ENCODE assay signal across 28 cellular contexts in the genomic region with DNA sequence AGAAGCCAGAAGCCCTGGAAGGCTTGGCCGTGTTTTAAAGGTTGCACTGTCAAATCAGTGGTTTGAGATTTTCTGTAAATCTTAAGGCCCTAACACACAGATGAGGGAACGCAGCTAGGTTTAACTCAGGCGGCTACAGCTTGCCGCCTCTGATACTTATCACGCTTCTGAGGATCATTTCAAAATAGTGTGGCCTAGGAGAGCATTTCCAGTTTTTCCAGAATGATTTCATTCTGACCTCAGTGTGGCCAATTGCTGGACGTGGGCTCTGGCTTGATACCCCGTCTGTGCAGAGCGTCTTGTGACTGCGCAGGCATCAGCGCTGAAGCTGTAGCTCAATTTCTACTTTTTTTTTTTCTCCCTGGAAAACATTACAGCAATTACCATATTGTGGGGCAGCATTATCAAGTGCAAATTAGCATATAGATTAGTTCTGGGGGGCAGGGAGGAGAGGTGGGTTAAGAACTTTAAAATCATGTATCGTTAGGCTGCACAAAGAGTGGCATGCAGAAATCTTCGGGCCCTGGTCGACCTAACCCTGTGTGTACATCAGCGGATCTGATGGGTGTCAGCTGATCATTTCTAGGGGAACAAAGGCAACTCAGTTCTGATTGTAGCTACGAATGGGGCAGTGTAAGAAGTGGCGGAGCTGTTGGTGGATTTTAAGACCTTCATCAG.
"Had no signal": no experiment of that assay in that cellular context is flagged by ENCODE, and none has a peak within 500 bp of the region (broad histone marks: within the 10 kb centered on the region; RNA-seq: fewer than 3 reads in every experiment).

No MANE protein-coding gene starts in this region.

- H3K79me2 ChIP-seq: hepatocyte had no signal

- FAIRE-seq: endothelial cell of umbilical vein, frontal cortex, kidney had no signal

- H3K9me3 ChIP-seq: esophagus squamous epithelium, heart left ventricle, left lung, neutrophil, prostate gland, right atrium auricular region, suprapubic skin, transverse colon had no signal

- H3K4me1 ChIP-seq: esophagus squamous epithelium, heart left ventricle, left lung, prostate gland, right atrium auricular region, suprapubic skin, transverse colon had no signal

- H3K4me3 Mint-ChIP-seq: mesothelial cell of epicardium; naive thymus-derived CD4-positive, alpha-beta T cell; nephron progenitor cell; stimulated activated naive CD8-positive, alpha-beta T cell treated with anti-CD3 and anti-CD28 coated beads, Interleukin-15, amount 100 ng/mL, for 72 hours had no signal

- DNase-seq: dermis blood vessel endothelial cell; effector memory CD4-positive, alpha-beta T cell; erythroblast; esophagus squamous epithelium; heart left ventricle; kidney; left lung; mesenchymal stem cell; naive thymus-derived CD4-positive, alpha-beta T cell; nephron progenitor cell; stimulated activated CD4-positive, alpha-beta T cell treated with anti-CD3 and anti-CD28 coated beads, Interleukin-12 subunit alpha, Interleukin-12 subunit beta, amount 100 ng/mL, for 4 hours; stimulated activated CD4-positive, alpha-beta T cell treated with anti-CD3 and anti-CD28 coated beads, Interleukin-1b, Interleukin-23, amount 100 ng/mL, for 48 hours; stimulated activated CD4-positive, alpha-beta T cell treated with anti-CD3 and anti-CD28 coated beads, Interleukin-4, amount 100 ng/mL, for 1 hour; stimulated activated CD8-positive, alpha-beta memory T cell treated with anti-CD3 and anti-CD28 coated beads, Interleukin-4, amount 100 ng/mL, for 48 hours; stimulated activated naive CD4-positive, alpha-beta T cell; stimulated activated naive CD8-positive, alpha-beta T cell treated with anti-CD3 and anti-CD28 coated beads, Interleukin-15, amount 100 ng/mL, for 72 hours; transverse colon had no signal

- H3K36me3 Mint-ChIP-seq: mesothelial cell of epicardium; naive thymus-derived CD4-positive, alpha-beta T cell had no signal

- H3K4me1 Mint-ChIP-seq: naive thymus-derived CD4-positive, alpha-beta T cell; stimulated activated naive CD8-positive, alpha-beta T cell treated with anti-CD3 and anti-CD28 coated beads, Interleukin-15, amount 100 ng/mL, for 72 hours had no signal

- ATAC-seq: heart left ventricle; left lung; naive thymus-derived CD4-positive, alpha-beta T cell; sciatic nerve; stimulated activated naive CD8-positive, alpha-beta T cell treated with anti-CD3 and anti-CD28 coated beads, Interleukin-15, amount 100 ng/mL, for 72 hours had no signal

- H3K36me3 ChIP-seq: esophagus squamous epithelium, heart left ventricle, left lung, neutrophil, prostate gland, right atrium auricular region, suprapubic skin, transverse colon had no signal

- H3K4me3 ChIP-seq: coronary artery, esophagus squamous epithelium, heart left ventricle, hepatocyte, left lung, prostate gland, right atrium auricular region, smooth muscle cell, suprapubic skin, transverse colon had no signal

- H3K4me2 ChIP-seq: hepatocyte, smooth muscle cell had no signal

- H3K9me3 Mint-ChIP-seq: mesothelial cell of epicardium; stimulated activated naive CD8-positive, alpha-beta T cell treated with anti-CD3 and anti-CD28 coated beads, Interleukin-15, amount 100 ng/mL, for 72 hours had no signal

- H3K27ac ChIP-seq: coronary artery, esophagus squamous epithelium, heart left ventricle, hepatocyte, left lung, neutrophil, prostate gland, right atrium auricular region, suprapubic skin, transverse colon had no signal

- H3K27ac Mint-ChIP-seq: mesothelial cell of epicardium; naive thymus-derived CD4-positive, alpha-beta T cell; nephron progenitor cell; stimulated activated naive CD8-positive, alpha-beta T cell treated with anti-CD3 and anti-CD28 coated beads, Interleukin-15, amount 100 ng/mL, for 72 hours had no signal

- H2AFZ ChIP-seq: hepatocyte had no signal

- H3K27me3 ChIP-seq: esophagus squamous epithelium, hepatocyte, right atrium auricular region, transverse colon had no signal
